1 cellular context compared by ENCODE assay signal in the genomic region with DNA sequence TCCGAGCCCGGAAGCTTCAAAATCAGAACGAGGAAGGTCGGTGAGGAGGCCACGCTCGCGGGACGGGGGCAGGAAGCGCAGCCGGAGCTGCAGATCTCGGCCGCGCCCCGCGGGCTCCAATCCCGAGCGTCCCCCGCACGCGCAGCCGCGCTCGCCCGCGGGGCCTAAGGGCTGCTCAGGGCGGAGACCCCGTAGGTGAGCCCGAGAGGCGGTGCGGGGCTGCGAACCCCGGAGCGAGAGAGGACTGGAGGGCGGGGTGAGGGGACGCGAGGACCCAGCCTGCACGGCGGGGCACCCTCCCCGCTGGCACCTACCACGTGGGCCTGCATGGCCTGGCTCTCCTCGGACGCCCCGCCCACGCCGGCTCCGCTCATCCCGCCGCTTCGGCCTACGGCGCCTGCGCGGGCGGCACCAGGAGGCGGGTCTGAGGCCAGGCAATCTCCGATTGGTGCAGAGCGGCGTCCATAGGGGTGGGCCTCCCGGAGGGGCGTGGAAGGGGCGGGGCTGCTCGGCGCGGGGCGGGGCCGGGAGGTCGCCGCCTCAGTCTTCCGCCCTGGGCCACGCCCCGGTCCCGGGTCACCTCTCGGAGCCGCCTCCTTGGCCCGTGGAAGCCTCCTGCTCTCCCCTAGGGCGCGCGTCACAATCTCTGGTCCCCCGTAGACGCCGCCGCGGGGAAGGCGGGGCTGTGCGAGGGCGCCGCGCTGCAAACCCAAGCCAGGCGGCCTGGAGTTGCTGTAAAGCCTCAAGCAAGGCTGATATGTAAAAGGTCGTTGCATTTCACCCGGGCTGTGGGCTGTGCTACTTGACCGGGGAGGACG.
A peak's percentile ranks its signal among the peaks of the same experiment; 100 is the strongest.
TF ChIP-seq lines count a peak whose summit lies in the region.

No MANE protein-coding gene starts in this region.

TF ChIP-seq in K562, 482 proteins besides CTCF, POLR2A, EP300 and RAD21 (continued from another document and continues in another):
- TF ChIP-seq, protein P1, sequence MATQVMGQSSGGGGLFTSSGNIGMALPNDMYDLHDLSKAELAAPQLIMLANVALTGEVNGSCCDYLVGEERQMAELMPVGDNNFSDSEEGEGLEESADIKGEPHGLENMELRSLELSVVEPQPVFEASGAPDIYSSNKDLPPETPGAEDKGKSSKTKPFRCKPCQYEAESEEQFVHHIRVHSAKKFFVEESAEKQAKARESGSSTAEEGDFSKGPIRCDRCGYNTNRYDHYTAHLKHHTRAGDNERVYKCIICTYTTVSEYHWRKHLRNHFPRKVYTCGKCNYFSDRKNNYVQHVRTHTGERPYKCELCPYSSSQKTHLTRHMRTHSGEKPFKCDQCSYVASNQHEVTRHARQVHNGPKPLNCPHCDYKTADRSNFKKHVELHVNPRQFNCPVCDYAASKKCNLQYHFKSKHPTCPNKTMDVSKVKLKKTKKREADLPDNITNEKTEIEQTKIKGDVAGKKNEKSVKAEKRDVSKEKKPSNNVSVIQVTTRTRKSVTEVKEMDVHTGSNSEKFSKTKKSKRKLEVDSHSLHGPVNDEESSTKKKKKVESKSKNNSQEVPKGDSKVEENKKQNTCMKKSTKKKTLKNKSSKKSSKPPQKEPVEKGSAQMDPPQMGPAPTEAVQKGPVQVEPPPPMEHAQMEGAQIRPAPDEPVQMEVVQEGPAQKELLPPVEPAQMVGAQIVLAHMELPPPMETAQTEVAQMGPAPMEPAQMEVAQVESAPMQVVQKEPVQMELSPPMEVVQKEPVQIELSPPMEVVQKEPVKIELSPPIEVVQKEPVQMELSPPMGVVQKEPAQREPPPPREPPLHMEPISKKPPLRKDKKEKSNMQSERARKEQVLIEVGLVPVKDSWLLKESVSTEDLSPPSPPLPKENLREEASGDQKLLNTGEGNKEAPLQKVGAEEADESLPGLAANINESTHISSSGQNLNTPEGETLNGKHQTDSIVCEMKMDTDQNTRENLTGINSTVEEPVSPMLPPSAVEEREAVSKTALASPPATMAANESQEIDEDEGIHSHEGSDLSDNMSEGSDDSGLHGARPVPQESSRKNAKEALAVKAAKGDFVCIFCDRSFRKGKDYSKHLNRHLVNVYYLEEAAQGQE (CRISPR knock-in tag; IDR thresholded peaks at IDR 0.05; ENCODE audit: low read depth), result peak; percentile 73; the same call in 1 of the 2 replicates
- TF ChIP-seq NFXL1 (CRISPR knock-in tag; IDR thresholded peaks at IDR 0.05) (no peak), HNRNPL (IDR thresholded peaks at IDR 0.05; ENCODE audit: low read depth, low read length) (peak; percentile 93), ZNF75A (CRISPR knock-in tag; IDR thresholded peaks at IDR 0.05) (no peak), CBX5 (IDR thresholded peaks at IDR 0.05; ENCODE audit: borderline replicate concordance, low read depth) (no peak), PPARD (CRISPR knock-in tag; IDR thresholded peaks at IDR 0.05) (no peak), ZNF174 (CRISPR knock-in tag; IDR thresholded peaks at IDR 0.05) (no peak), CHD1 (IDR thresholded peaks at IDR 0.05; ENCODE audit: low read length) (no peak), DMBX1 (CRISPR knock-in tag; IDR thresholded peaks at IDR 0.05; ENCODE audit: borderline replicate concordance) (peak; percentile 42; the same call in 1 of the 2 replicates), EGR1 (conservative IDR thresholded peaks at IDR 0.05) (peak; percentile 88), ARID2 (IDR thresholded peaks at IDR 0.05) (no peak), ZNF212 (CRISPR knock-in tag; IDR thresholded peaks at IDR 0.05) (peak; percentile 66; the same call in 1 of the 2 replicates), ZNF12 (CRISPR knock-in tag; IDR thresholded peaks at IDR 0.05) (no peak), PHB (CRISPR knock-in tag; IDR thresholded peaks at IDR 0.05) (no peak), BMI1 (IDR thresholded peaks at IDR 0.05; ENCODE audit: low read length) (no peak), HEY1 (CRISPR knock-in tag; IDR thresholded peaks at IDR 0.05; ENCODE audit: borderline replicate concordance) (no peak), FOXM1 (IDR thresholded peaks at IDR 0.05; ENCODE audit: low read depth) (no peak), FOXM1 (CRISPR knock-in tag; IDR thresholded peaks at IDR 0.05; ENCODE audit: low read depth) (no peak), CBFA2T2 (conservative IDR thresholded peaks at IDR 0.05) (peak; percentile 25; the same call in 1 of the 2 replicates), SMC3 (conservative IDR thresholded peaks at IDR 0.05; ENCODE audit: insufficient read depth, low read depth, low read length) (0 out of 2 replicates have a peak, but pooled peaks have one; percentile 17), TEAD1 (CRISPR knock-in tag; IDR thresholded peaks at IDR 0.05) (0 out of 4 replicates have a peak, but pooled peaks of 1 of the 2 experiments have one; percentile 37), ZNF41 (CRISPR knock-in tag; conservative IDR thresholded peaks at IDR 0.05) (no peak), ZNF586 (CRISPR knock-in tag; conservative IDR thresholded peaks at IDR 0.05) (no peak), TARDBP (IDR thresholded peaks at IDR 0.05) (no peak), NFE2 (IDR thresholded peaks at IDR 0.05; ENCODE audit: low read depth) (no peak), XRCC4 (IDR thresholded peaks at IDR 0.05; ENCODE audit: extremely low read depth, insufficient read depth, insufficient read length) (no peak), MAFF (IDR thresholded peaks at IDR 0.05; ENCODE audit: low read length) (no peak), FOSL1 (tag; conservative IDR thresholded peaks at IDR 0.05) (no peak), XRCC3 (IDR thresholded peaks at IDR 0.05) (no peak), ZNF197 (CRISPR knock-in tag; IDR thresholded peaks at IDR 0.05; ENCODE audit: low read depth) (no peak), KHSRP (IDR thresholded peaks at IDR 0.05) (no peak), HDAC2 (IDR thresholded peaks at IDR 0.05) (no peak)
- TF ChIP-seq, protein P2, sequence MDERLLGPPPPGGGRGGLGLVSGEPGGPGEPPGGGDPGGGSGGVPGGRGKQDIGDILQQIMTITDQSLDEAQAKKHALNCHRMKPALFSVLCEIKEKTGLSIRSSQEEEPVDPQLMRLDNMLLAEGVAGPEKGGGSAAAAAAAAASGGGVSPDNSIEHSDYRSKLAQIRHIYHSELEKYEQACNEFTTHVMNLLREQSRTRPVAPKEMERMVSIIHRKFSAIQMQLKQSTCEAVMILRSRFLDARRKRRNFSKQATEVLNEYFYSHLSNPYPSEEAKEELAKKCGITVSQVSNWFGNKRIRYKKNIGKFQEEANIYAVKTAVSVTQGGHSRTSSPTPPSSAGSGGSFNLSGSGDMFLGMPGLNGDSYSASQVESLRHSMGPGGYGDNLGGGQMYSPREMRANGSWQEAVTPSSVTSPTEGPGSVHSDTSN (CRISPR knock-in tag; IDR thresholded peaks at IDR 0.05; ENCODE audit: low read depth), result no peak
- TF ChIP-seq, protein P2 (tag; conservative IDR thresholded peaks at IDR 0.05; ENCODE audit: low read depth), result no peak
- TF ChIP-seq, protein P3, sequence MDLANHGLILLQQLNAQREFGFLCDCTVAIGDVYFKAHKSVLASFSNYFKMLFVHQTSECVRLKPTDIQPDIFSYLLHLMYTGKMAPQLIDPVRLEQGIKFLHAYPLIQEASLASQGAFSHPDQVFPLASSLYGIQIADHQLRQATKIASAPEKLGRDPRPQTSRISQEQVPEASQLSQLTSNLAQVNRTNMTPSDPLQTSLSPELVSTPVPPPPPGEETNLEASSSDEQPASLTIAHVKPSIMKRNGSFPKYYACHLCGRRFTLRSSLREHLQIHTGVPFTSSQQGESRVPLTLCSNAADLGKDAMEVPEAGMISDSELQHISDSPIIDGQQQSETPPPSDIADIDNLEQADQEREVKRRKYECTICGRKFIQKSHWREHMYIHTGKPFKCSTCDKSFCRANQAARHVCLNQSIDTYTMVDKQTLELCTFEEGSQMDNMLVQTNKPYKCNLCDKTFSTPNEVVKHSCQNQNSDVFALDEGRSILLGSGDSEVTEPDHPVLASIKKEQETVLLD (IDR thresholded peaks at IDR 0.05), result no peak; the same call in 1 of the 2 replicates
- TF ChIP-seq, protein P4, sequence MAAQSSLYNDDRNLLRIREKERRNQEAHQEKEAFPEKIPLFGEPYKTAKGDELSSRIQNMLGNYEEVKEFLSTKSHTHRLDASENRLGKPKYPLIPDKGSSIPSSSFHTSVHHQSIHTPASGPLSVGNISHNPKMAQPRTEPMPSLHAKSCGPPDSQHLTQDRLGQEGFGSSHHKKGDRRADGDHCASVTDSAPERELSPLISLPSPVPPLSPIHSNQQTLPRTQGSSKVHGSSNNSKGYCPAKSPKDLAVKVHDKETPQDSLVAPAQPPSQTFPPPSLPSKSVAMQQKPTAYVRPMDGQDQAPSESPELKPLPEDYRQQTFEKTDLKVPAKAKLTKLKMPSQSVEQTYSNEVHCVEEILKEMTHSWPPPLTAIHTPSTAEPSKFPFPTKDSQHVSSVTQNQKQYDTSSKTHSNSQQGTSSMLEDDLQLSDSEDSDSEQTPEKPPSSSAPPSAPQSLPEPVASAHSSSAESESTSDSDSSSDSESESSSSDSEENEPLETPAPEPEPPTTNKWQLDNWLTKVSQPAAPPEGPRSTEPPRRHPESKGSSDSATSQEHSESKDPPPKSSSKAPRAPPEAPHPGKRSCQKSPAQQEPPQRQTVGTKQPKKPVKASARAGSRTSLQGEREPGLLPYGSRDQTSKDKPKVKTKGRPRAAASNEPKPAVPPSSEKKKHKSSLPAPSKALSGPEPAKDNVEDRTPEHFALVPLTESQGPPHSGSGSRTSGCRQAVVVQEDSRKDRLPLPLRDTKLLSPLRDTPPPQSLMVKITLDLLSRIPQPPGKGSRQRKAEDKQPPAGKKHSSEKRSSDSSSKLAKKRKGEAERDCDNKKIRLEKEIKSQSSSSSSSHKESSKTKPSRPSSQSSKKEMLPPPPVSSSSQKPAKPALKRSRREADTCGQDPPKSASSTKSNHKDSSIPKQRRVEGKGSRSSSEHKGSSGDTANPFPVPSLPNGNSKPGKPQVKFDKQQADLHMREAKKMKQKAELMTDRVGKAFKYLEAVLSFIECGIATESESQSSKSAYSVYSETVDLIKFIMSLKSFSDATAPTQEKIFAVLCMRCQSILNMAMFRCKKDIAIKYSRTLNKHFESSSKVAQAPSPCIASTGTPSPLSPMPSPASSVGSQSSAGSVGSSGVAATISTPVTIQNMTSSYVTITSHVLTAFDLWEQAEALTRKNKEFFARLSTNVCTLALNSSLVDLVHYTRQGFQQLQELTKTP (IDR thresholded peaks at IDR 0.05; ENCODE audit: low read depth in 1 of 2, partially characterized antibody in 2 of 2), result no peak
- TF ChIP-seq, protein P5, sequence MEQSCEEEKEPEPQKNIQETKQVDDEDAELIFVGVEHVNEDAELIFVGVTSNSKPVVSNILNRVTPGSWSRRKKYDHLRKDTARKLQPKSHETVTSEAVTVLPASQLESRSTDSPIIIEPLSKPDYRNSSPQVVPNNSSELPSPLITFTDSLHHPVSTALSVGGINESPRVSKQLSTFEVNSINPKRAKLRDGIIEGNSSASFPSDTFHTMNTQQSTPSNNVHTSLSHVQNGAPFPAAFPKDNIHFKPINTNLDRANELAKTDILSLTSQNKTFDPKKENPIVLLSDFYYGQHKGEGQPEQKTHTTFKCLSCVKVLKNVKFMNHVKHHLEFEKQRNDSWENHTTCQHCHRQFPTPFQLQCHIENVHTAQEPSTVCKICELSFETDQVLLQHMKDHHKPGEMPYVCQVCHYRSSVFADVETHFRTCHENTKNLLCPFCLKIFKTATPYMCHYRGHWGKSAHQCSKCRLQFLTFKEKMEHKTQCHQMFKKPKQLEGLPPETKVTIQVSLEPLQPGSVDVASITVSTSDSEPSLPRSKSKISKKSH (CRISPR knock-in tag; IDR thresholded peaks at IDR 0.05), result no peak
- TF ChIP-seq, protein P6, sequence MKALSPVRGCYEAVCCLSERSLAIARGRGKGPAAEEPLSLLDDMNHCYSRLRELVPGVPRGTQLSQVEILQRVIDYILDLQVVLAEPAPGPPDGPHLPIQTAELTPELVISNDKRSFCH (CRISPR knock-in tag; IDR thresholded peaks at IDR 0.05), result no peak
- TF ChIP-seq, protein P6 (tag; IDR thresholded peaks at IDR 0.05), result peak; percentile 26; the same call in 1 of the 2 replicates
- TF ChIP-seq, protein P7, sequence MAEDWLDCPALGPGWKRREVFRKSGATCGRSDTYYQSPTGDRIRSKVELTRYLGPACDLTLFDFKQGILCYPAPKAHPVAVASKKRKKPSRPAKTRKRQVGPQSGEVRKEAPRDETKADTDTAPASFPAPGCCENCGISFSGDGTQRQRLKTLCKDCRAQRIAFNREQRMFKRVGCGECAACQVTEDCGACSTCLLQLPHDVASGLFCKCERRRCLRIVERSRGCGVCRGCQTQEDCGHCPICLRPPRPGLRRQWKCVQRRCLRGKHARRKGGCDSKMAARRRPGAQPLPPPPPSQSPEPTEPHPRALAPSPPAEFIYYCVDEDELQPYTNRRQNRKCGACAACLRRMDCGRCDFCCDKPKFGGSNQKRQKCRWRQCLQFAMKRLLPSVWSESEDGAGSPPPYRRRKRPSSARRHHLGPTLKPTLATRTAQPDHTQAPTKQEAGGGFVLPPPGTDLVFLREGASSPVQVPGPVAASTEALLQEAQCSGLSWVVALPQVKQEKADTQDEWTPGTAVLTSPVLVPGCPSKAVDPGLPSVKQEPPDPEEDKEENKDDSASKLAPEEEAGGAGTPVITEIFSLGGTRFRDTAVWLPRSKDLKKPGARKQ (CRISPR knock-in tag; IDR thresholded peaks at IDR 0.05), result no peak
- TF ChIP-seq, protein P8, sequence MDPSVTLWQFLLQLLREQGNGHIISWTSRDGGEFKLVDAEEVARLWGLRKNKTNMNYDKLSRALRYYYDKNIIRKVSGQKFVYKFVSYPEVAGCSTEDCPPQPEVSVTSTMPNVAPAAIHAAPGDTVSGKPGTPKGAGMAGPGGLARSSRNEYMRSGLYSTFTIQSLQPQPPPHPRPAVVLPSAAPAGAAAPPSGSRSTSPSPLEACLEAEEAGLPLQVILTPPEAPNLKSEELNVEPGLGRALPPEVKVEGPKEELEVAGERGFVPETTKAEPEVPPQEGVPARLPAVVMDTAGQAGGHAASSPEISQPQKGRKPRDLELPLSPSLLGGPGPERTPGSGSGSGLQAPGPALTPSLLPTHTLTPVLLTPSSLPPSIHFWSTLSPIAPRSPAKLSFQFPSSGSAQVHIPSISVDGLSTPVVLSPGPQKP (CRISPR knock-in tag; IDR thresholded peaks at IDR 0.05), result no peak
